ENCODE assay signal across 22 cellular contexts in the genomic region with DNA sequence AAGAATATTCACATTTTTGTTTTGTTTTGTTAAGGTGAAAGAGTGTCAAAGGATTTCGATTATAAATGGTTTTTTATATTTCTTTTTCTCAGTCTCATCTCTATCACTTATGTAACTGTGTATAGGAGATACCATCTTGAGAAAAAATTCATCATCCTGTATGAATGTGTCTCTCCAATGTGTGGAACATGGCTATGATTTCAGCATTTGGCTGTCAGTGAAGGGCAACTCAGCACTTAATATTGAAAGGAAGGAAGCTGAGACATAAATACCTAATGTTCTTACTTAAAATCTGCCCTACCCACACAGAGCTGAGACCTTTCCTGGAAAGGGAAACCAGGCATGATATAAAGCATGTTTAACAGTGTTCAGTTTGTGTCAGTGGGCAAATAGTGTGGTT.
DNase-seq lines count a peak whose midpoint lies in the region; ATAC-seq, FAIRE-seq and TF ChIP-seq lines count a peak whose summit lies in the region.
"Had no signal": no experiment of that assay in that cellular context is flagged by ENCODE, and none has a peak within 500 bp of the region (broad histone marks: within the 10 kb centered on the region; RNA-seq: fewer than 3 reads in every experiment).

No MANE protein-coding gene starts in this region.

- peaks cover 0 to 2% (median 2%) of the 10 kb centered on the region in 3 donors for H3K27me3 Mint-ChIP-seq in immature natural killer cell (ENCODE audit: low read depth in 3 of 3)
- no peaks in the 10 kb centered on the region for H3K27me3 Mint-ChIP-seq in activated CD4-positive, alpha-beta T cell treated with anti-CD3 and anti-CD28 coated beads, Interleukin-2, amount 10 ng/mL, durations not matched to agents 24 days and 14 days
- H3K27me3 Mint-ChIP-seq: CD4-positive, CD25-positive, alpha-beta regulatory T cell had no signal

- intact Hi-C loops in endothelial cell of umbilical vein (cut with micrococcal nuclease) = loop anchor here (5.0 kb wide), 1 partner anchor 1115 kb away; a partner anchor contains a TSS
- intact Hi-C loops in activated CD4-positive, alpha-beta T cell treated with anti-CD3 and anti-CD28 coated beads, Interleukin-2, amount 10 ng/mL, durations not matched to agents 24 days and 14 days (cut with micrococcal nuclease) = no loop called here

- TF ChIP-seq CTCF in endothelial cell of umbilical vein (IDR thresholded peaks at IDR 0.05; ENCODE audit: extremely low read depth in 1 of 2, insufficient read depth in 1 of 2, low read depth in 1 of 2, low read length in 2 of 2) (no peak), keratinocyte (optimal IDR thresholded peaks at IDR 0.05 in 1 of 3, IDR thresholded peaks at IDR 0.05 in 1 of 3, conservative IDR thresholded peaks at IDR 0.05 in 1 of 3; ENCODE audit: extremely low read depth in 1 of 3, insufficient read depth in 2 of 3, low read length in 3 of 3) (no peak)

- no peak overlapping the region for H3K4me3 Mint-ChIP-seq in immature natural killer cell
- H3K4me3 Mint-ChIP-seq in activated CD4-positive, alpha-beta T cell treated with anti-CD3 and anti-CD28 coated beads, Interleukin-2, amount 10 ng/mL, durations not matched to agents 24 days and 14 days = no peak overlapping the region
- H3K4me3 Mint-ChIP-seq: CD4-positive, CD25-positive, alpha-beta regulatory T cell; CD8-positive, alpha-beta T cell had no signal

- dilution Hi-C loops in endothelial cell of umbilical vein (cut with MboI; ENCODE audit: extremely low pct_ligation_motif_present, low sequenced_read_pairs) = no loop called here
- dilution Hi-C loops in keratinocyte (cut with MboI; ENCODE audit: extremely low pct_ligation_motif_present, low sequenced_read_pairs) = no loop called here

- TF ChIP-seq POLR2A in endothelial cell of umbilical vein (IDR thresholded peaks at IDR 0.05; ENCODE audit: low read depth, low read length) = no peak

- H3K9me1 ChIP-seq in endothelial cell of umbilical vein (replicated peaks; ENCODE audit: control insufficient read depth, extremely low read depth, insufficient read depth, low read length) (no peaks in the 10 kb centered on the region), keratinocyte (ENCODE audit: control insufficient read depth, extremely low read depth, insufficient read depth, low read length) (no peaks in the 10 kb centered on the region)

- H3K4me3 ChIP-seq in endothelial cell of umbilical vein (replicated peaks in 1 of 3; ENCODE audit: insufficient read depth in 1 of 3, low read depth in 1 of 3, low read length in 3 of 3) (no peak overlapping the region), keratinocyte (ENCODE audit: control insufficient read depth in 2 of 3, extremely low read depth in 1 of 3, insufficient read depth in 2 of 3, low read depth in 1 of 3, low read length in 3 of 3) (no peak overlapping the region)
- H3K4me3 ChIP-seq: A549 had no signal

- POLR2A ChIA-PET in endothelial cell of umbilical vein (lab: Charles Lee) = no interaction called here

- no peak overlapping the region for H3K27ac Mint-ChIP-seq in immature natural killer cell
- H3K27ac Mint-ChIP-seq in activated CD4-positive, alpha-beta T cell treated with anti-CD3 and anti-CD28 coated beads, Interleukin-2, amount 10 ng/mL, durations not matched to agents 24 days and 14 days = no peak overlapping the region
- H3K27ac Mint-ChIP-seq: CD4-positive, CD25-positive, alpha-beta regulatory T cell; CD8-positive, alpha-beta T cell had no signal

- H3K36me3 ChIP-seq in endothelial cell of umbilical vein (ENCODE audit: control insufficient read depth in 2 of 2, extremely low read depth in 1 of 2, insufficient read depth in 2 of 2, low read length in 2 of 2) (no peaks in the 10 kb centered on the region), keratinocyte (ENCODE audit: control insufficient read depth in 2 of 2, extremely low read depth in 1 of 2, insufficient read depth in 2 of 2, low read length in 2 of 2) (no peaks in the 10 kb centered on the region)

- no peaks in the 10 kb centered on the region for H3K9me3 ChIP-seq in endothelial cell of umbilical vein (replicated peaks; ENCODE audit: control insufficient read depth, insufficient read depth, low read length)
- H3K9me3 ChIP-seq in keratinocyte (ENCODE audit: control insufficient read depth, low read depth, low read length) = no peaks in the 10 kb centered on the region
- H3K9me3 ChIP-seq: A549, Caco-2 had no signal

- FAIRE-seq in endothelial cell of umbilical vein (lab: Jason Lieb, UNC) (peak; percentile 53), keratinocyte (lab: Jason Lieb, UNC) (no peak)
- FAIRE-seq: A549, GM18507, H1 had no signal

- no TSS peak for BruUV-seq in endothelial cell of umbilical vein (replicated peaks; lab: Mats Ljungman, UMichigan)

- H3K27me3 ChIP-seq in endothelial cell of umbilical vein (ENCODE audit: control insufficient read depth in 2 of 2, insufficient read depth in 2 of 2, low read length in 2 of 2) (no peaks in the 10 kb centered on the region), keratinocyte (ENCODE audit: control insufficient read depth, extremely low read depth, insufficient read depth, low read length) (no peaks in the 10 kb centered on the region)

- H3K4me1 Mint-ChIP-seq in immature natural killer cell = no peaks in the 10 kb centered on the region
- H3K4me1 Mint-ChIP-seq in activated CD4-positive, alpha-beta T cell treated with anti-CD3 and anti-CD28 coated beads, Interleukin-2, amount 10 ng/mL, durations not matched to agents 24 days and 14 days = no peaks in the 10 kb centered on the region

- H3K4me1 ChIP-seq in endothelial cell of umbilical vein (ENCODE audit: control insufficient read depth, extremely low read depth, insufficient read depth, low read length) (peaks cover 19% of the 10 kb centered on the region), keratinocyte (ENCODE audit: control insufficient read depth, extremely low read depth, insufficient read depth, low read length) (no peaks in the 10 kb centered on the region)
- H3K4me1 ChIP-seq: A549, Caco-2 had no signal

- CTCF ChIA-PET in endothelial cell of umbilical vein (lab: Charles Lee) = interaction anchor here (0.7 to 1.3 kb wide), 3 partner anchors 9 to 1111 kb away, joined by 3 to 7 read pairs (median 4); no protein-coding TSS in a partner anchor

- peak overlapping the region; percentile 39 for H3K4me2 ChIP-seq in endothelial cell of umbilical vein (ENCODE audit: insufficient read depth, low read length)
- no peak overlapping the region for H3K4me2 ChIP-seq in keratinocyte (ENCODE audit: control insufficient read depth, extremely low read depth, insufficient read depth, low read depth, low read length)
- H3K4me2 ChIP-seq: A549 had no signal

- peaks cover 0 to 19% (median 0%) of the 10 kb centered on the region in 6 donors for H3K9me3 Mint-ChIP-seq in immature natural killer cell
- no peaks in the 10 kb centered on the region for H3K9me3 Mint-ChIP-seq in activated CD4-positive, alpha-beta T cell treated with anti-CD3 and anti-CD28 coated beads, Interleukin-2, amount 10 ng/mL, durations not matched to agents 24 days and 14 days
- H3K9me3 Mint-ChIP-seq: CD8-positive, alpha-beta T cell had no signal

- H3K36me3 Mint-ChIP-seq in immature natural killer cell = no peaks in the 10 kb centered on the region
- no peaks in the 10 kb centered on the region for H3K36me3 Mint-ChIP-seq in activated CD4-positive, alpha-beta T cell treated with anti-CD3 and anti-CD28 coated beads, Interleukin-2, amount 10 ng/mL, durations not matched to agents 24 days and 14 days (ENCODE audit: low read depth)
- H3K36me3 Mint-ChIP-seq: CD4-positive, CD25-positive, alpha-beta regulatory T cell; CD8-positive, alpha-beta T cell had no signal

- peak overlapping the region; percentile 19 for H3K27ac ChIP-seq in endothelial cell of umbilical vein (ENCODE audit: insufficient read depth, low read depth, low read length)
- H3K27ac ChIP-seq in keratinocyte (ENCODE audit: control insufficient read depth, insufficient read depth, low read length) = no peak overlapping the region
- H3K27ac ChIP-seq: A549 had no signal

- no peak overlapping the region for H2AFZ ChIP-seq in endothelial cell of umbilical vein (ENCODE audit: low read depth, low read length)
- peak overlapping the region; percentile 26 for H2AFZ ChIP-seq in keratinocyte (ENCODE audit: control insufficient read depth, low read length)

- peak; percentile 49 for ATAC-seq in SK-N-SH treated with all-trans-retinoic acid at 6 μM for 48 hours
- ATAC-seq in HG03095 (IDR thresholded peaks at IDR 0.05; ENCODE audit: unreplicated experiment) = no peak
- ATAC-seq: A549; CD8-positive, alpha-beta T cell; HCT116 had no signal

- H3K79me2 ChIP-seq in endothelial cell of umbilical vein (ENCODE audit: control insufficient read depth, insufficient read depth, low read length) (no peaks in the 10 kb centered on the region), keratinocyte (ENCODE audit: control insufficient read depth, insufficient read depth, low read length) (no peaks in the 10 kb centered on the region)

- no peaks in the 10 kb centered on the region for H4K20me1 ChIP-seq in endothelial cell of umbilical vein (replicated peaks; ENCODE audit: control insufficient read depth, extremely low read depth, insufficient read depth, low read length)
- H4K20me1 ChIP-seq in keratinocyte (ENCODE audit: control insufficient read depth, extremely low read depth, insufficient read depth, low read length) = no peaks in the 10 kb centered on the region

- DNase-seq in ELR (ENCODE audit: low read depth) = peak; percentile 21
- DNase-seq in endothelial cell of umbilical vein (ENCODE audit: low read depth, low spot score) = peak; percentile 72
- no peak for DNase-seq in keratinocyte (ENCODE audit: low read depth, low spot score)
- DNase-seq in stimulated activated CD4-positive, alpha-beta T cell treated with anti-CD3 and anti-CD28 coated beads, Interleukin-1b, Interleukin-23, amount 100 ng/mL, for 48 hours = no peak
- DNase-seq in immature natural killer cell = no peak
- DNase-seq in activated CD4-positive, alpha-beta T cell treated with anti-CD3 and anti-CD28 coated beads, Interleukin-2, amount 10 ng/mL, durations not matched to agents 24 days and 14 days = no peak
- DNase-seq: 8988T; ACHN; C1 segment of cervical spinal cord; Caco-2; CD4-positive, CD25-positive, alpha-beta regulatory T cell; CD8-positive, alpha-beta T cell; DMS153; DND-41; GF-D8; H7 had no signal

- H3K9ac ChIP-seq in endothelial cell of umbilical vein (replicated peaks; ENCODE audit: extremely low read depth, insufficient read depth, low read length) (no peak overlapping the region), keratinocyte (ENCODE audit: control insufficient read depth, extremely low read depth, insufficient read depth, low read length) (no peak overlapping the region)

TF ChIP-seq in SK-N-SH treated with all-trans-retinoic acid at 6 μM for 48 hours, 23 proteins besides CTCF, POLR2A, EP300 and RAD21 (continues in another document):
- no peak for TF ChIP-seq OSR1 (CRISPR knock-in tag; IDR thresholded peaks at IDR 0.05)

TF ChIP-seq in endothelial cell of umbilical vein, 7 proteins besides CTCF, POLR2A, EP300 and RAD21 (continues in another document):
- TF ChIP-seq, protein P1, sequence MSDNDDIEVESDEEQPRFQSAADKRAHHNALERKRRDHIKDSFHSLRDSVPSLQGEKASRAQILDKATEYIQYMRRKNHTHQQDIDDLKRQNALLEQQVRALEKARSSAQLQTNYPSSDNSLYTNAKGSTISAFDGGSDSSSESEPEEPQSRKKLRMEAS (IDR thresholded peaks at IDR 0.05; ENCODE audit: insufficient read depth, insufficient read length) = no peak
- TF ChIP-seq JUN (IDR thresholded peaks at IDR 0.05; ENCODE audit: borderline replicate concordance, insufficient read depth, insufficient read length, low read depth) = peak; percentile 5

Comparison
In these comparisons a context has a peak if more than half of its experiments do, and no peak if none do; other contexts are left out.
1. DNase-seq: peak in ELR (single experiment) and endothelial cell of umbilical vein (single experiment); none in keratinocyte (single experiment), stimulated activated CD4-positive, alpha-beta T cell treated with anti-CD3 and anti-CD28 coated beads, Interleukin-1b, Interleukin-23, amount 100 ng/mL, for 48 hours (single experiment), immature natural killer cell (0 of 3) and activated CD4-positive, alpha-beta T cell treated with anti-CD3 and anti-CD28 coated beads, Interleukin-2, amount 10 ng/mL, durations not matched to agents 24 days and 14 days (single experiment).